Comparison of ENCODE assay signal across 20 cellular contexts in genomic region chr3:128338536-128339400, GRCh38.
DNase-seq lines count a peak whose midpoint lies in the region; ATAC-seq and TF ChIP-seq lines count a peak whose summit lies in the region.
"Had no signal": no experiment of that assay in that cellular context is flagged by ENCODE, and none has a peak within 500 bp of the region (broad histone marks: within the 10 kb centered on the region; RNA-seq: fewer than 3 reads in every experiment).

No MANE protein-coding gene starts in this region.

- TF ChIP-seq CTCF in C4-2B (conservative IDR thresholded peaks at IDR 0.05) (no peak), parathyroid adenoma (IDR thresholded peaks at IDR 0.05) (no peak), GM13977 (IDR thresholded peaks at IDR 0.05; ENCODE audit: extremely low read depth, insufficient read depth, missing control alignments) (no peak)

- no peak overlapping the region for H3K9ac ChIP-seq in parathyroid adenoma

- ATAC-seq in GM21529 (IDR thresholded peaks at IDR 0.05; ENCODE audit: unreplicated experiment) (no peak), HG03025 (IDR thresholded peaks at IDR 0.05; ENCODE audit: low FRiP score, unreplicated experiment) (no peak)
- ATAC-seq: GM23338 had no signal

- in situ Hi-C loops in GM13977 (cut with MboI; ENCODE audit: low pct_unique_long_range_greater_than_20kb, low sequenced_read_pairs, unreplicated experiment), result no loop called here

- no peaks in the 10 kb centered on the region for H3K27me3 ChIP-seq in parathyroid adenoma (ENCODE audit: control insufficient read depth, insufficient read depth, low read length)
- H3K27me3 ChIP-seq: testis had no signal

- DNase-seq in DMS53 treated with DMSO at 0.1 percent for 48 hours (lab: John Stamatoyannopoulos, UW; ENCODE audit: unreplicated experiment) (peak; percentile 6), NCI-H774 (lab: John Stamatoyannopoulos, UW) (peak; percentile 31), GM13977 (ENCODE audit: low spot score) (no peak), GDM1 (lab: John Stamatoyannopoulos, UW) (no peak)
- DNase-seq: activated CD4-positive, alpha-beta T cell treated with anti-CD3 and anti-CD28 coated beads, Interleukin-2, amount 10 ng/mL, durations not matched to agents 7 days and 5 days; activated naive CD4-positive, alpha-beta T cell treated with anti-CD3 and anti-CD28 coated beads for 36 hours; activated T-cell treated with anti-CD3 and anti-CD28 coated beads for 4 hours; Calu3; foreskin fibroblast; Karpas-422; NCI-H1436; nucleus accumbens; testis had no signal

- peaks cover 8% of the 10 kb centered on the region for H3K4me1 ChIP-seq in parathyroid adenoma
- H3K4me1 ChIP-seq: testis had no signal

- peaks cover 4% of the 10 kb centered on the region for H3K79me2 ChIP-seq in parathyroid adenoma

- peak overlapping the region; percentile 87 for H3K27ac ChIP-seq in C4-2B
- no peak overlapping the region for H3K27ac ChIP-seq in parathyroid adenoma
- H3K27ac ChIP-seq: HL-60, testis had no signal

- H3K36me3 ChIP-seq in parathyroid adenoma (ENCODE audit: control insufficient read depth, insufficient read depth, low read length), result no peaks in the 10 kb centered on the region

- H2AFZ ChIP-seq in parathyroid adenoma, result no peak overlapping the region
- H2AFZ ChIP-seq: GM23338 had no signal

- H3K4me2 ChIP-seq in parathyroid adenoma (ENCODE audit: low read length), result peak overlapping the region; percentile 17
- H3K4me2 ChIP-seq: GM23338, smooth muscle cell had no signal

- H3K9me3 ChIP-seq in parathyroid adenoma (ENCODE audit: control insufficient read depth, low read length), result no peaks in the 10 kb centered on the region
- H3K9me3 ChIP-seq: testis had no signal

- H3K4me3 ChIP-seq in parathyroid adenoma (ENCODE audit: low read depth, low read length), result peak overlapping the region; percentile 9
- H3K4me3 ChIP-seq: GM23338, smooth muscle cell, testis had no signal

Comparison
In these comparisons a context has a peak if more than half of its experiments do, and no peak if none do; other contexts are left out.
1. DNase-seq: peak in DMS53 treated with DMSO at 0.1 percent for 48 hours (single experiment) and NCI-H774 (single experiment); none in GM13977 (single experiment) and GDM1 (single experiment).